Comparison of ENCODE assay signal across 8 cellular contexts in the genomic region with DNA sequence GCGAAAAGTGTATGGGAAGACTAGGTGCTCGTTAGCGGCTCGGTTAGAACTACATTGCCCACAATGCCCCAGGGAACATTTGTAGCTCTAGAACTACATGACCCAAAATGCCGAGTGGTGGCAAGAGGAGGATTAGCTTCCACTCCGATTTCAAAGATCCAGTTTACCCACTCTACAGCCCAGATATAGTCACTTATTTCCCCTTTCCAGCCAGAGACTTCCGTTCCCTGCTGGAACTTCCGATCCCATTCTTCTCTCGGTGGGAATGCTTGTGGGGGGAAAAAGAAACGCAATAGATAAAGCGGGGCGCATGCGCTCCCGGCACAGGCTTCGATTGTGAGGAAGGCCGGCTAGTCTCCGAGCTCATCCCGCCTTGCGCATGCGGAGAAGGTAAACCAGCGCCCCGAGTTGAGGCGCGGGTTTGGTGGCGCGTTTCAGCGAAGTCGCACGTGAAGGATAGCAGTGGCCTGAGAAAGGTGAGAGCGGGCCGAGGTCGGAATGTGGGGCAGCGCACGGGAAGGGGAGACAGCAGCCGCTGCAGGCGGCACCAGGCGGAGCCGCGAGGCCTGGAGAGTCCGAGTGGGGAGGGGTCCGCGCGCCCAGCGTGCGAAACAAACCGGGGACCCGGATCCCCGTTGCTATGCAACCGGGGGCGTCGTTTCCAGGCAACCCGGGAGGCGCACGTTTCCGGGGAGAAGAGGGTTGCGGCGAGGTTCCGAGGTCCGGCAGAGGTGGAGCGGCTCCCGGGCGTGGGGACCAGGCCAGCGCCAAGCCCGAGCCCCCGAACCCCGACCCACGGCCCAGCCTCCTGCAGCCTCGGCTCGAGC. TPM values are rescaled to one million over a fixed set of nuclear protein-coding genes. Genes with fewer than 3 reads are reported as not detected.
DNase-seq lines count a peak whose midpoint lies in the region; TF ChIP-seq lines count a peak whose summit lies in the region.

A gene with protein sequence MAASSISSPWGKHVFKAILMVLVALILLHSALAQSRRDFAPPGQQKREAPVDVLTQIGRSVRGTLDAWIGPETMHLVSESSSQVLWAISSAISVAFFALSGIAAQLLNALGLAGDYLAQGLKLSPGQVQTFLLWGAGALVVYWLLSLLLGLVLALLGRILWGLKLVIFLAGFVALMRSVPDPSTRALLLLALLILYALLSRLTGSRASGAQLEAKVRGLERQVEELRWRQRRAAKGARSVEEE (plus strand): TSS at position 366 of the 827 bp plus-strand sequence. CDS start 5,536 bp downstream, outside the sequence.

- DNase-seq in GM03348 (ENCODE audit: low spot score), result peak; percentile 96
- peak; percentile 80 for DNase-seq in HFFc6
- DNase-seq in NCI-H1092 (lab: John Stamatoyannopoulos, UW), result peak; percentile 92
- DNase-seq in SK-N-SH, result peak; percentile 94
- DNase-seq in activated naive CD4-positive, alpha-beta T cell treated with anti-CD3 and anti-CD28 coated beads, Interleukin-2, amount 50 U/mL, for 16 hours, result peak; percentile 90
- DNase-seq in glomerular endothelial cell (ENCODE audit: extremely low read depth, low read depth, low spot score), result peak; percentile 92
- peak in 55 of 56 donors; percentile 48 to 94 (median 87) for DNase-seq in nucleus accumbens (lab: John Stamatoyannopoulos, UW)
- DNase-seq in superior temporal gyrus (ENCODE audit: extremely low spot score), result peak; percentile 98

- H3K9me3 ChIP-seq in SK-N-SH, result no peaks in the 10 kb centered on the region

- H2AFZ ChIP-seq in SK-N-SH (ENCODE audit: low read depth), result peak within 1 kb of the TSS; percentile 98

- H3K27me3 ChIP-seq in SK-N-SH (ENCODE audit: insufficient read depth), result no peaks in the 10 kb centered on the region; the same call in 1 of the 2 replicates

- H3K79me2 ChIP-seq in SK-N-SH (ENCODE audit: insufficient read depth), result peaks cover 35% of the 10 kb centered on the region

- H3K4me2 ChIP-seq in SK-N-SH, result peak within 1 kb of the TSS; percentile 98

- no peaks in the 10 kb centered on the region for H3K9me2 ChIP-seq in SK-N-SH

- peak within 1 kb of the TSS; percentile 80 to 87 for H3K4me3 ChIP-seq in SK-N-SH (ENCODE audit: low read depth in 2 of 2, low read length in 1 of 2)

- no peaks in the 10 kb centered on the region for H3K36me3 Mint-ChIP-seq in HFFc6 (ENCODE audit: low read depth)

- H3K27me3 Mint-ChIP-seq in HFFc6 (ENCODE audit: insufficient read depth), result peaks cover 11% of the 10 kb centered on the region

- POLR2A ChIA-PET in SK-N-SH (lab: Yijun Ruan, JAX), result interaction anchor here (0.9 to 2.1 kb wide), 3 partner anchors 8 to 26 kb away, joined by 3 to 8 read pairs (median 5); partner anchors contain the start of genes PRPF19 and TMEM132A

- no peaks in the 10 kb centered on the region; the same call in 1 of the 2 replicates for H4K20me1 ChIP-seq in SK-N-SH (ENCODE audit: insufficient read depth)

- no peaks in the 10 kb centered on the region for H3F3A ChIP-seq in SK-N-SH (replicated peaks; ENCODE audit: insufficient read depth)

- no peaks in the 10 kb centered on the region for H3K9me3 Mint-ChIP-seq in HFFc6

- peak within 1 kb of the TSS; percentile 76 for H3K9ac ChIP-seq in SK-N-SH

- CTCF ChIA-PET in SK-N-SH (lab: Yijun Ruan, JAX), result interaction anchor here (0.9 to 3.9 kb wide), 5 partner anchors 10 to 216 kb away, joined by 3 to 38 read pairs (median 6); partner anchors contain the start of gene TMEM132A

- peaks cover 51% of the 10 kb centered on the region for H3K4me1 Mint-ChIP-seq in HFFc6 (ENCODE audit: low read depth)

- no peaks in the 10 kb centered on the region for H3K36me3 ChIP-seq in SK-N-SH (replicated peaks in 1 of 2; ENCODE audit: control insufficient read depth in 1 of 2, insufficient read depth in 2 of 2, low read length in 1 of 2)

- WGBS in SK-N-SH (ENCODE audit: low lambda C conversion rate), result 3% methylated on average over 38 of the region's 69 CpGs

- TF ChIP-seq CTCF in HFFc6 (IDR thresholded peaks at IDR 0.05) (no peak), SK-N-SH (IDR thresholded peaks at IDR 0.05) (no peak)

- TF ChIP-seq RAD21 in SK-N-SH (IDR thresholded peaks at IDR 0.05; ENCODE audit: low read length), result no peak

- H3K27ac ChIP-seq in SK-N-SH (ENCODE audit: low read depth in 2 of 2, low read length in 1 of 2), result peak within 1 kb of the TSS; percentile 93 to 100

- peak within 1 kb of the TSS; percentile 98 for H3K27ac Mint-ChIP-seq in HFFc6

- H3K4me3 Mint-ChIP-seq in HFFc6, result peak within 1 kb of the TSS; percentile 95

- TF ChIP-seq EP300 in SK-N-SH (IDR thresholded peaks at IDR 0.05; ENCODE audit: borderline replicate concordance in 1 of 2, low read depth in 1 of 2, low read length in 1 of 2), result no peak

- peaks cover 12 to 20% of the 10 kb centered on the region in 2 experiments; a peak in 2 of 4 replicates for H3K4me1 ChIP-seq in SK-N-SH (ENCODE audit: control insufficient read depth in 1 of 2, insufficient read depth in 2 of 2, low read depth in 1 of 2, low read length in 1 of 2)

TF ChIP-seq in SK-N-SH, 30 proteins besides CTCF, POLR2A, EP300 and RAD21 (continues in another document):
- TF ChIP-seq PBX3 (IDR thresholded peaks at IDR 0.05), result no peak
- TF ChIP-seq FOXJ3 (CRISPR knock-in tag; IDR thresholded peaks at IDR 0.05), result peak; percentile 48; the same call in 1 of the 2 replicates
- TF ChIP-seq MXI1 (IDR thresholded peaks at IDR 0.05; ENCODE audit: low read depth, low read length), result no peak; the same call in 1 of the 2 replicates
- TF ChIP-seq EZH2phosphoT487 (IDR thresholded peaks at IDR 0.05; ENCODE audit: borderline replicate concordance, low read depth), result no peak
- TF ChIP-seq JUND (IDR thresholded peaks at IDR 0.05), result no peak
- TF ChIP-seq NRF1 (IDR thresholded peaks at IDR 0.05; ENCODE audit: low read depth, low read length), result peak; percentile 97
- TF ChIP-seq TCF12 (IDR thresholded peaks at IDR 0.05), result no peak
- no peak for TF ChIP-seq FOSL2 (IDR thresholded peaks at IDR 0.05; ENCODE audit: borderline replicate concordance, low read depth)
- TF ChIP-seq RFX5 (IDR thresholded peaks at IDR 0.05; ENCODE audit: low read length), result no peak
- TF ChIP-seq CHD2 (IDR thresholded peaks at IDR 0.05; ENCODE audit: low read length, partially characterized antibody), result peak; percentile 87
- TF ChIP-seq, protein P1, sequence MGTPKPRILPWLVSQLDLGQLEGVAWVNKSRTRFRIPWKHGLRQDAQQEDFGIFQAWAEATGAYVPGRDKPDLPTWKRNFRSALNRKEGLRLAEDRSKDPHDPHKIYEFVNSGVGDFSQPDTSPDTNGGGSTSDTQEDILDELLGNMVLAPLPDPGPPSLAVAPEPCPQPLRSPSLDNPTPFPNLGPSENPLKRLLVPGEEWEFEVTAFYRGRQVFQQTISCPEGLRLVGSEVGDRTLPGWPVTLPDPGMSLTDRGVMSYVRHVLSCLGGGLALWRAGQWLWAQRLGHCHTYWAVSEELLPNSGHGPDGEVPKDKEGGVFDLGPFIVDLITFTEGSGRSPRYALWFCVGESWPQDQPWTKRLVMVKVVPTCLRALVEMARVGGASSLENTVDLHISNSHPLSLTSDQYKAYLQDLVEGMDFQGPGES (IDR thresholded peaks at IDR 0.05; ENCODE audit: low read depth, low read length), result no peak
- TF ChIP-seq, protein P2, sequence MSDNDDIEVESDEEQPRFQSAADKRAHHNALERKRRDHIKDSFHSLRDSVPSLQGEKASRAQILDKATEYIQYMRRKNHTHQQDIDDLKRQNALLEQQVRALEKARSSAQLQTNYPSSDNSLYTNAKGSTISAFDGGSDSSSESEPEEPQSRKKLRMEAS (IDR thresholded peaks at IDR 0.05; ENCODE audit: low read depth), result peak; percentile 94
- TF ChIP-seq POLR2AphosphoS5 (IDR thresholded peaks at IDR 0.05; ENCODE audit: low read depth, low read length), result no peak
- no peak for TF ChIP-seq ELF1 (IDR thresholded peaks at IDR 0.05)
- TF ChIP-seq RXRA (IDR thresholded peaks at IDR 0.05; ENCODE audit: borderline replicate concordance, low read depth), result no peak
- TF ChIP-seq YY1 (IDR thresholded peaks at IDR 0.05; ENCODE audit: low read depth), result 0 out of 2 replicates have a peak, but pooled peaks have one; percentile 7
- TF ChIP-seq TEAD4 (IDR thresholded peaks at IDR 0.05; ENCODE audit: borderline replicate concordance, insufficient read depth), result no peak
- TF ChIP-seq USF2 (IDR thresholded peaks at IDR 0.05; ENCODE audit: borderline replicate concordance, low read depth, low read length), result no peak
- no peak for TF ChIP-seq NFIC (IDR thresholded peaks at IDR 0.05; ENCODE audit: borderline replicate concordance)

RNA-seq across cellular contexts. Expression of the gene that starts here (rescaled TPM):
- total RNA-seq in HFFc6 (2021; fragmentation: NEBNext Ultra II Directional; extraction: Animal tissue kit (Norgen Biotek cat#: 25700)), result 100 to 1,000 TPM in 1 of 6 experiments, 10 to 100 TPM in 5; 74.6 to 101 (median 92.5) TPM
- polyA plus RNA-seq in SK-N-SH (2012; rRNA removed), result 38.0 and 52.7 TPM in 2 replicates
- 33.3 and 44.2 TPM in 2 replicates for polyA plus RNA-seq in SK-N-SH (2012; cell fraction: cytosol; rRNA removed)
- polyA plus RNA-seq in SK-N-SH (2012; cell fraction: nucleus; rRNA removed), result 23.4 and 25.2 TPM in 2 replicates
- total RNA-seq in glomerular endothelial cell, result 123 and 167 TPM in 2 replicates

Comparison
In these comparisons a context has a peak if more than half of its experiments do, and no peak if none do; other contexts are left out.
1. Peak in every context shown above with its lines: DNase-seq, H3K4me3 ChIP-seq and H3K27ac ChIP-seq.